13 cellular contexts compared by ENCODE assay signal in genomic region chr2:36695746-36696415, GRCh38. TPM values are rescaled to one million over a fixed set of nuclear protein-coding genes. Genes with fewer than 3 reads are reported as not detected.
DNase-seq lines count a peak whose midpoint lies in the region; ATAC-seq, FAIRE-seq and TF ChIP-seq lines count a peak whose summit lies in the region.
"Had no signal": no experiment of that assay in that cellular context is flagged by ENCODE, and none has a peak within 500 bp of the region (broad histone marks: within the 10 kb centered on the region; RNA-seq: fewer than 3 reads in every experiment).

No MANE protein-coding gene starts in this region.

- H3K4me1 Mint-ChIP-seq in activated CD4-positive, alpha-beta memory T cell treated with anti-CD3 and anti-CD28 coated beads for 36 hours (ENCODE audit: low read depth), result peaks cover 3% of the 10 kb centered on the region
- H3K4me1 Mint-ChIP-seq: immature natural killer cell, T-cell had no signal

- peak; percentile 6 for DNase-seq in MV-4-11 (lab: John Stamatoyannopoulos, UW)
- DNase-seq in epidermal melanocyte (ENCODE audit: insufficient read length, low spot score), result peak; percentile 35
- DNase-seq in psoas muscle, result no peak
- DNase-seq in activated CD4-positive, alpha-beta memory T cell treated with anti-CD3 and anti-CD28 coated beads for 36 hours, result no peak
- DNase-seq in SW480 (ENCODE audit: low spot score), result no peak
- DNase-seq: activated CD8-positive, alpha-beta memory T cell treated with anti-CD3 and anti-CD28 coated beads, Interleukin-2, amount 50 U/mL, for 4 hours; immature natural killer cell; NCI-H2171 treated with DMSO at 0.1 percent for 48 hours; T-cell had no signal

- H3K4me3 ChIP-seq in psoas muscle, result no peak overlapping the region

- no peak overlapping the region for H3K27ac Mint-ChIP-seq in activated CD4-positive, alpha-beta memory T cell treated with anti-CD3 and anti-CD28 coated beads for 36 hours
- H3K27ac Mint-ChIP-seq: immature natural killer cell, T-cell had no signal

- no peak overlapping the region for H3K4me3 Mint-ChIP-seq in activated CD4-positive, alpha-beta memory T cell treated with anti-CD3 and anti-CD28 coated beads for 36 hours
- H3K4me3 Mint-ChIP-seq: immature natural killer cell, T-cell had no signal

- H3K27me3 ChIP-seq in psoas muscle (ENCODE audit: insufficient read depth in 3 of 3, low read length in 2 of 3), result no peaks in the 10 kb centered on the region

- CTCF ChIA-PET in activated CD4-positive, alpha-beta memory T cell treated with anti-CD3 and anti-CD28 coated beads for 36 hours (lab: Charles Lee), result no interaction called here

- POLR2A ChIA-PET in activated CD4-positive, alpha-beta memory T cell treated with anti-CD3 and anti-CD28 coated beads for 36 hours (lab: Charles Lee), result no interaction called here

- TF ChIP-seq CTCF in psoas muscle (IDR thresholded peaks at IDR 0.05), result peak; percentile 10

- H3K27ac ChIP-seq in psoas muscle, result no peak overlapping the region

- no peaks in the 10 kb centered on the region for H3K9me3 ChIP-seq in psoas muscle

- no peaks in the 10 kb centered on the region for H3K36me3 Mint-ChIP-seq in activated CD4-positive, alpha-beta memory T cell treated with anti-CD3 and anti-CD28 coated beads for 36 hours
- H3K36me3 Mint-ChIP-seq: immature natural killer cell, T-cell had no signal

- peak in 2 of 4 donors; percentile 51 to 67 for ATAC-seq in psoas muscle
- ATAC-seq in HG02642 (IDR thresholded peaks at IDR 0.05; ENCODE audit: poor library complexity, unreplicated experiment), result no peak
- ATAC-seq in GM21528 (IDR thresholded peaks at IDR 0.05; ENCODE audit: low FRiP score, unreplicated experiment), result no peak
- ATAC-seq: T-cell had no signal

- peaks cover 3% of the 10 kb centered on the region for H3K27me3 Mint-ChIP-seq in activated CD4-positive, alpha-beta memory T cell treated with anti-CD3 and anti-CD28 coated beads for 36 hours
- H3K27me3 Mint-ChIP-seq: T-cell had no signal

- no peaks in the 10 kb centered on the region for H3K4me1 ChIP-seq in psoas muscle

- 39 to 53% (median 42%) methylated on average over 7 of the region's 7 CpGs for WGBS in psoas muscle, 3 donors

- intact Hi-C loops in psoas muscle (cut with DNase I), result no loop called here
- intact Hi-C loops in activated CD4-positive, alpha-beta memory T cell treated with anti-CD3 and anti-CD28 coated beads for 36 hours (cut with micrococcal nuclease), result no loop called here

- FAIRE-seq in G401.6 (lab: Jason Lieb, UNC), result peak; percentile 31
- FAIRE-seq: colon had no signal

- H3K36me3 ChIP-seq in psoas muscle (ENCODE audit: insufficient read depth in 1 of 2, low read depth in 1 of 2), result no peaks in the 10 kb centered on the region

- H3K9me3 Mint-ChIP-seq in activated CD4-positive, alpha-beta memory T cell treated with anti-CD3 and anti-CD28 coated beads for 36 hours, result no peaks in the 10 kb centered on the region
- H3K9me3 Mint-ChIP-seq: immature natural killer cell, T-cell had no signal

RNA-seq across cellular contexts. Expression of gene VIT, which starts 0.6 kb away (rescaled TPM):
- total RNA-seq in psoas muscle, result 1 to 10 TPM; 1.2 to 8.5 (median 2.9) TPM
- polyA plus RNA-seq in psoas muscle, result 1 to 10 TPM; 4.5 to 8.4 (median 4.5) TPM
- not detected for total RNA-seq in activated CD4-positive, alpha-beta memory T cell treated with anti-CD3 and anti-CD28 coated beads for 36 hours

Comparison
In these comparisons a context has a peak if more than half of its experiments do, and no peak if none do; other contexts are left out.
1. DNase-seq: peak in MV-4-11 (single experiment) and epidermal melanocyte (single experiment); none in psoas muscle (0 of 2), activated CD4-positive, alpha-beta memory T cell treated with anti-CD3 and anti-CD28 coated beads for 36 hours (single experiment) and SW480 (single experiment).